ENCODE assay signal across 11 cellular contexts in genomic region chr5:137649228-137649890, GRCh38.
A peak's percentile ranks its signal among the peaks of the same experiment; 100 is the strongest.
DNase-seq lines count a peak whose midpoint lies in the region; ATAC-seq and TF ChIP-seq lines count a peak whose summit lies in the region.
"Had no signal": no experiment of that assay in that cellular context is flagged by ENCODE, and none has a peak within 500 bp of the region (broad histone marks: within the 10 kb centered on the region; RNA-seq: fewer than 3 reads in every experiment).

No MANE protein-coding gene starts in this region.

- H3K9me3 ChIP-seq in lung (ENCODE audit: control insufficient read depth in 2 of 2, insufficient read depth in 1 of 2, low read length in 1 of 2) = peaks cover 0 to 3% of the 10 kb centered on the region in 2 donors
- H3K9me3 ChIP-seq in naive thymus-derived CD4-positive, alpha-beta T cell (ENCODE audit: control insufficient read depth in 2 of 3, low read length in 3 of 3) = no peaks in the 10 kb centered on the region

- peaks cover 0 to 19% of the 10 kb centered on the region in 2 donors for H3K4me1 ChIP-seq in lung (ENCODE audit: control insufficient read depth in 2 of 2, insufficient read depth in 2 of 2, low read length in 2 of 2)
- no peaks in the 10 kb centered on the region for H3K4me1 ChIP-seq in naive thymus-derived CD4-positive, alpha-beta T cell (ENCODE audit: control insufficient read depth in 2 of 2, insufficient read depth in 2 of 2, low read length in 2 of 2)

- ATAC-seq in lung (ENCODE audit: insufficient read depth, low FRiP score) (peak; percentile 66), GM21825 (IDR thresholded peaks at IDR 0.05; ENCODE audit: unreplicated experiment) (no peak), GM19463 (IDR thresholded peaks at IDR 0.05; ENCODE audit: unreplicated experiment) (no peak)
- no peak for ATAC-seq in naive thymus-derived CD4-positive, alpha-beta T cell

- peak overlapping the region; percentile 71 for H3K27ac ChIP-seq in cingulate gyrus (ENCODE audit: low read depth, low read length)
- peak overlapping the region in 1 of 2 donors; percentile 66 for H3K27ac ChIP-seq in lung (ENCODE audit: low read depth in 1 of 2, low read length in 1 of 2)
- H3K27ac ChIP-seq in naive thymus-derived CD4-positive, alpha-beta T cell (ENCODE audit: low read depth, low read length) = no peak overlapping the region

- H3K4me1 Mint-ChIP-seq in glutamatergic neuron (ENCODE audit: low read depth, unreplicated experiment) = no peaks in the 10 kb centered on the region
- peaks cover 0 to 3% (median 0%) of the 10 kb centered on the region in 7 donors for H3K4me1 Mint-ChIP-seq in naive thymus-derived CD4-positive, alpha-beta T cell

- intact Hi-C loops in naive thymus-derived CD4-positive, alpha-beta T cell (cut with micrococcal nuclease) = no loop called here

- WGBS in lung, 2 donors = 36 to 52% methylated on average over 2 of the region's 2 CpGs

- no peak overlapping the region for H3K4me3 Mint-ChIP-seq in glutamatergic neuron (ENCODE audit: unreplicated experiment)
- no peak overlapping the region for H3K4me3 Mint-ChIP-seq in naive thymus-derived CD4-positive, alpha-beta T cell
- H3K4me3 Mint-ChIP-seq: stimulated activated naive CD8-positive, alpha-beta T cell treated with anti-CD3 and anti-CD28 coated beads, Interleukin-15, Interleukin-2, amounts not matched to agents 100 ng/mL and 50 ng/mL, for 24 hours had no signal

- H3K36me3 ChIP-seq in lung (ENCODE audit: control insufficient read depth in 2 of 2, insufficient read depth in 2 of 2, low read length in 2 of 2) = peaks cover 2 to 21% of the 10 kb centered on the region in 2 donors
- H3K36me3 ChIP-seq in naive thymus-derived CD4-positive, alpha-beta T cell (ENCODE audit: control insufficient read depth in 2 of 3, insufficient read depth in 3 of 3, low read length in 3 of 3) = peaks cover 0 to 22% (median 0%) of the 10 kb centered on the region in 3 experiments

- no peaks in the 10 kb centered on the region for H3K36me3 Mint-ChIP-seq in glutamatergic neuron (ENCODE audit: unreplicated experiment)
- peaks cover 0 to 85% (median 52%) of the 10 kb centered on the region in 5 donors for H3K36me3 Mint-ChIP-seq in naive thymus-derived CD4-positive, alpha-beta T cell

- CTCF ChIA-PET in naive thymus-derived CD4-positive, alpha-beta T cell (lab: Charles Lee) = interaction anchor here (1.1 kb wide), 1 partner anchor 11 kb away, joined by 3 read pairs; no protein-coding TSS in a partner anchor

- POLR2A ChIA-PET in naive thymus-derived CD4-positive, alpha-beta T cell (lab: Charles Lee) = no interaction called here

- DNase-seq in COLO829 (ENCODE audit: low spot score) (peak; percentile 31), NCI-H2107 (lab: John Stamatoyannopoulos, UW) (peak; percentile 18), lung (ENCODE audit: low spot score) (peak; percentile 76), glutamatergic neuron (no peak)
- DNase-seq in naive thymus-derived CD4-positive, alpha-beta T cell = no peak
- DNase-seq: activated CD8-positive, alpha-beta memory T cell treated with anti-CD3 and anti-CD28 coated beads, Interleukin-2, amount 50 U/mL, for 48 hours; NCI-H748 treated with DMSO at 0.1 percent for 48 hours had no signal

- H3K9me3 Mint-ChIP-seq in glutamatergic neuron (ENCODE audit: unreplicated experiment) = no peaks in the 10 kb centered on the region
- H3K9me3 Mint-ChIP-seq in naive thymus-derived CD4-positive, alpha-beta T cell = no peaks in the 10 kb centered on the region
- H3K9me3 Mint-ChIP-seq: stimulated activated naive CD8-positive, alpha-beta T cell treated with anti-CD3 and anti-CD28 coated beads, Interleukin-15, Interleukin-2, amounts not matched to agents 100 ng/mL and 50 ng/mL, for 24 hours had no signal

- peaks cover 2% of the 10 kb centered on the region for H3K27me3 Mint-ChIP-seq in glutamatergic neuron (ENCODE audit: unreplicated experiment)
- H3K27me3 Mint-ChIP-seq in naive thymus-derived CD4-positive, alpha-beta T cell = no peaks in the 10 kb centered on the region
- H3K27me3 Mint-ChIP-seq: stimulated activated naive CD8-positive, alpha-beta T cell treated with anti-CD3 and anti-CD28 coated beads, Interleukin-15, Interleukin-2, amounts not matched to agents 100 ng/mL and 50 ng/mL, for 24 hours had no signal

- TF ChIP-seq CTCF in lung (IDR thresholded peaks at IDR 0.05; ENCODE audit: control extremely low read depth, extremely low read depth) (no peak), glutamatergic neuron (IDR thresholded peaks at IDR 0.05; ENCODE audit: partially characterized antibody, unreplicated experiment) (no peak)

- H3K27ac Mint-ChIP-seq in glutamatergic neuron (ENCODE audit: unreplicated experiment) = no peak overlapping the region
- peak overlapping the region in 1 of 9 donors; percentile 43 for H3K27ac Mint-ChIP-seq in naive thymus-derived CD4-positive, alpha-beta T cell
- H3K27ac Mint-ChIP-seq: stimulated activated naive CD8-positive, alpha-beta T cell treated with anti-CD3 and anti-CD28 coated beads, Interleukin-15, Interleukin-2, amounts not matched to agents 100 ng/mL and 50 ng/mL, for 24 hours had no signal

- H3K4me3 ChIP-seq in lung = no peak overlapping the region
- H3K4me3 ChIP-seq in naive thymus-derived CD4-positive, alpha-beta T cell (ENCODE audit: low read length) = no peak overlapping the region

- H3K27me3 ChIP-seq in lung (ENCODE audit: control insufficient read depth, insufficient read depth) = no peaks in the 10 kb centered on the region
- H3K27me3 ChIP-seq in naive thymus-derived CD4-positive, alpha-beta T cell (ENCODE audit: control insufficient read depth in 2 of 2, insufficient read depth in 2 of 2, low read length in 2 of 2) = no peaks in the 10 kb centered on the region

Comparison
In these comparisons a context has a peak if more than half of its experiments do, and no peak if none do; other contexts are left out.
1. DNase-seq: peak in COLO829 (single experiment), NCI-H2107 (single experiment) and lung (single experiment); none in glutamatergic neuron (single experiment) and naive thymus-derived CD4-positive, alpha-beta T cell (0 of 9).